ENCODE assay signal across 1 cellular context in the genomic region with DNA sequence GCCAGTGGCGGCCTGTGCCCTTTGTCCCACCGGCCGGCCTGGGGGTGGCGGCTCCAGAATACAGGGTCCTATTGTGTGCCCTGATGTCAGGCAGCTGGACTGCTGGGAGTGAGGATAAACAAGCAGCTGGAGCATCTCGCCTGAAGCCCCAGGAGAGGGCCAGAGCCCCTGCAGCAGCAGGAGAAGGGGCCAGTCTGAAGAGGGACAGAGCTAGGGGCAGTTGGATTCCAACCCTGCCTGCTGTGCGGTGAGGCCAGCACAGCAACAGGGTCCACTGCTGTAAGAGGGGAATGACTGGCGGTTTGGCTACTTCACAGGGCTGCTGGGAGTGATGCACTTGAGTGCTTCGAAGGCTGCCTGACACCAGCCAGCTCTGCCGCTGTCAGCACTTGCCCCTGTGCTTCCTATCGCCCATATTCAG.
TF ChIP-seq lines count a peak whose summit lies in the region.

No MANE protein-coding gene starts in this region.

TF ChIP-seq in HepG2, 621 proteins besides CTCF, POLR2A, EP300 and RAD21 (continued from another document and continues in another):
- TF ChIP-seq, protein P1, sequence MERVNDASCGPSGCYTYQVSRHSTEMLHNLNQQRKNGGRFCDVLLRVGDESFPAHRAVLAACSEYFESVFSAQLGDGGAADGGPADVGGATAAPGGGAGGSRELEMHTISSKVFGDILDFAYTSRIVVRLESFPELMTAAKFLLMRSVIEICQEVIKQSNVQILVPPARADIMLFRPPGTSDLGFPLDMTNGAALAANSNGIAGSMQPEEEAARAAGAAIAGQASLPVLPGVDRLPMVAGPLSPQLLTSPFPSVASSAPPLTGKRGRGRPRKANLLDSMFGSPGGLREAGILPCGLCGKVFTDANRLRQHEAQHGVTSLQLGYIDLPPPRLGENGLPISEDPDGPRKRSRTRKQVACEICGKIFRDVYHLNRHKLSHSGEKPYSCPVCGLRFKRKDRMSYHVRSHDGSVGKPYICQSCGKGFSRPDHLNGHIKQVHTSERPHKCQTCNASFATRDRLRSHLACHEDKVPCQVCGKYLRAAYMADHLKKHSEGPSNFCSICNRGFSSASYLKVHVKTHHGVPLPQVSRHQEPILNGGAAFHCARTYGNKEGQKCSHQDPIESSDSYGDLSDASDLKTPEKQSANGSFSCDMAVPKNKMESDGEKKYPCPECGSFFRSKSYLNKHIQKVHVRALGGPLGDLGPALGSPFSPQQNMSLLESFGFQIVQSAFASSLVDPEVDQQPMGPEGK (CRISPR knock-in tag; IDR thresholded peaks at IDR 0.05), result 0 out of 2 replicates have a peak, but pooled peaks have one; percentile 14
- TF ChIP-seq HNRNPK (IDR thresholded peaks at IDR 0.05; ENCODE audit: low read depth, low read length, poor library complexity, severe bottlenecking), result no peak
- TF ChIP-seq ZNF180 (CRISPR knock-in tag; IDR thresholded peaks at IDR 0.05; ENCODE audit: borderline replicate concordance, low read depth), result no peak
- TF ChIP-seq PTBP1 (IDR thresholded peaks at IDR 0.05; ENCODE audit: low read depth, low read length, poor library complexity, severe bottlenecking), result no peak
- no peak for TF ChIP-seq CBX1 (IDR thresholded peaks at IDR 0.05; ENCODE audit: low read depth)
- TF ChIP-seq POLR2G (IDR thresholded peaks at IDR 0.05; ENCODE audit: low read depth, low read length), result 0 out of 2 replicates have a peak, but pooled peaks have one; percentile 27
- TF ChIP-seq ATAD3A (CRISPR knock-in tag; IDR thresholded peaks at IDR 0.05), result no peak
- TF ChIP-seq ZNF451 (CRISPR knock-in tag; IDR thresholded peaks at IDR 0.05), result no peak
- no peak for TF ChIP-seq KDM5B (CRISPR knock-in tag; IDR thresholded peaks at IDR 0.05; ENCODE audit: borderline replicate concordance)
- TF ChIP-seq, protein P2, sequence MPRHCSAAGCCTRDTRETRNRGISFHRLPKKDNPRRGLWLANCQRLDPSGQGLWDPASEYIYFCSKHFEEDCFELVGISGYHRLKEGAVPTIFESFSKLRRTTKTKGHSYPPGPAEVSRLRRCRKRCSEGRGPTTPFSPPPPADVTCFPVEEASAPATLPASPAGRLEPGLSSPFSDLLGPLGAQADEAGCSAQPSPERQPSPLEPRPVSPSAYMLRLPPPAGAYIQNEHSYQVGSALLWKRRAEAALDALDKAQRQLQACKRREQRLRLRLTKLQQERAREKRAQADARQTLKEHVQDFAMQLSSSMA (CRISPR knock-in tag; IDR thresholded peaks at IDR 0.05), result no peak
- TF ChIP-seq ZNF329 (CRISPR knock-in tag; IDR thresholded peaks at IDR 0.05; ENCODE audit: low read depth), result no peak
- TF ChIP-seq NKX3-1 (CRISPR knock-in tag; IDR thresholded peaks at IDR 0.05), result no peak
- TF ChIP-seq ZNF567 (CRISPR knock-in tag; IDR thresholded peaks at IDR 0.05; ENCODE audit: borderline replicate concordance), result no peak
- TF ChIP-seq ZNF3 (CRISPR knock-in tag; IDR thresholded peaks at IDR 0.05), result no peak
- TF ChIP-seq NFATC3 (CRISPR knock-in tag; IDR thresholded peaks at IDR 0.05), result no peak
- no peak for TF ChIP-seq ZNF496 (CRISPR knock-in tag; IDR thresholded peaks at IDR 0.05; ENCODE audit: insufficient replicate concordance)
- TF ChIP-seq MYC (CRISPR knock-in tag; IDR thresholded peaks at IDR 0.05; ENCODE audit: borderline replicate concordance), result no peak
- TF ChIP-seq, protein P3, sequence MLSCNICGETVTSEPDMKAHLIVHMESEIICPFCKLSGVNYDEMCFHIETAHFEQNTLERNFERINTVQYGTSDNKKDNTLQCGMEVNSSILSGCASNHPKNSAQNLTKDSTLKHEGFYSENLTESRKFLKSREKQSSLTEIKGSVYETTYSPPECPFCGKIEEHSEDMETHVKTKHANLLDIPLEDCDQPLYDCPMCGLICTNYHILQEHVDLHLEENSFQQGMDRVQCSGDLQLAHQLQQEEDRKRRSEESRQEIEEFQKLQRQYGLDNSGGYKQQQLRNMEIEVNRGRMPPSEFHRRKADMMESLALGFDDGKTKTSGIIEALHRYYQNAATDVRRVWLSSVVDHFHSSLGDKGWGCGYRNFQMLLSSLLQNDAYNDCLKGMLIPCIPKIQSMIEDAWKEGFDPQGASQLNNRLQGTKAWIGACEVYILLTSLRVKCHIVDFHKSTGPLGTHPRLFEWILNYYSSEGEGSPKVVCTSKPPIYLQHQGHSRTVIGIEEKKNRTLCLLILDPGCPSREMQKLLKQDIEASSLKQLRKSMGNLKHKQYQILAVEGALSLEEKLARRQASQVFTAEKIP (CRISPR knock-in tag; IDR thresholded peaks at IDR 0.05; ENCODE audit: borderline replicate concordance), result no peak
- no peak for TF ChIP-seq ZNF143 (CRISPR knock-in tag; IDR thresholded peaks at IDR 0.05)
- TF ChIP-seq ZNF550 (CRISPR knock-in tag; IDR thresholded peaks at IDR 0.05; ENCODE audit: borderline replicate concordance), result no peak
- no peak for TF ChIP-seq ZNF629 (CRISPR knock-in tag; conservative IDR thresholded peaks at IDR 0.05)
- TF ChIP-seq XRCC5 (optimal IDR thresholded peaks at IDR 0.05; ENCODE audit: low read length), result peak; percentile 83
- TF ChIP-seq HNF4A (CRISPR knock-in tag; IDR thresholded peaks at IDR 0.05), result peak; percentile 45; the same call in 1 of the 2 replicates
- no peak for TF ChIP-seq MIER3 (CRISPR knock-in tag; IDR thresholded peaks at IDR 0.05; ENCODE audit: borderline replicate concordance)
- TF ChIP-seq ZMYM4 (CRISPR knock-in tag; IDR thresholded peaks at IDR 0.05), result peak; percentile 45; the same call in 1 of the 2 replicates
- TF ChIP-seq, protein P4, sequence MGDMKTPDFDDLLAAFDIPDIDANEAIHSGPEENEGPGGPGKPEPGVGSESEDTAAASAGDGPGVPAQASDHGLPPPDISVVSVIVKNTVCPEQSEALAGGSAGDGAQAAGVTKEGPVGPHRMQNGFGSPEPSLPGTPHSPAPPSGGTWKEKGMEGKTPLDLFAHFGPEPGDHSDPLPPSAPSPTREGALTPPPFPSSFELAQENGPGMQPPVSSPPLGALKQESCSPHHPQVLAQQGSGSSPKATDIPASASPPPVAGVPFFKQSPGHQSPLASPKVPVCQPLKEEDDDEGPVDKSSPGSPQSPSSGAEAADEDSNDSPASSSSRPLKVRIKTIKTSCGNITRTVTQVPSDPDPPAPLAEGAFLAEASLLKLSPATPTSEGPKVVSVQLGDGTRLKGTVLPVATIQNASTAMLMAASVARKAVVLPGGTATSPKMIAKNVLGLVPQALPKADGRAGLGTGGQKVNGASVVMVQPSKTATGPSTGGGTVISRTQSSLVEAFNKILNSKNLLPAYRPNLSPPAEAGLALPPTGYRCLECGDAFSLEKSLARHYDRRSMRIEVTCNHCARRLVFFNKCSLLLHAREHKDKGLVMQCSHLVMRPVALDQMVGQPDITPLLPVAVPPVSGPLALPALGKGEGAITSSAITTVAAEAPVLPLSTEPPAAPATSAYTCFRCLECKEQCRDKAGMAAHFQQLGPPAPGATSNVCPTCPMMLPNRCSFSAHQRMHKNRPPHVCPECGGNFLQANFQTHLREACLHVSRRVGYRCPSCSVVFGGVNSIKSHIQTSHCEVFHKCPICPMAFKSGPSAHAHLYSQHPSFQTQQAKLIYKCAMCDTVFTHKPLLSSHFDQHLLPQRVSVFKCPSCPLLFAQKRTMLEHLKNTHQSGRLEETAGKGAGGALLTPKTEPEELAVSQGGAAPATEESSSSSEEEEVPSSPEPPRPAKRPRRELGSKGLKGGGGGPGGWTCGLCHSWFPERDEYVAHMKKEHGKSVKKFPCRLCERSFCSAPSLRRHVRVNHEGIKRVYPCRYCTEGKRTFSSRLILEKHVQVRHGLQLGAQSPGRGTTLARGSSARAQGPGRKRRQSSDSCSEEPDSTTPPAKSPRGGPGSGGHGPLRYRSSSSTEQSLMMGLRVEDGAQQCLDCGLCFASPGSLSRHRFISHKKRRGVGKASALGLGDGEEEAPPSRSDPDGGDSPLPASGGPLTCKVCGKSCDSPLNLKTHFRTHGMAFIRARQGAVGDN (CRISPR knock-in tag; IDR thresholded peaks at IDR 0.05), result peak; percentile 64
- TF ChIP-seq, protein P5, sequence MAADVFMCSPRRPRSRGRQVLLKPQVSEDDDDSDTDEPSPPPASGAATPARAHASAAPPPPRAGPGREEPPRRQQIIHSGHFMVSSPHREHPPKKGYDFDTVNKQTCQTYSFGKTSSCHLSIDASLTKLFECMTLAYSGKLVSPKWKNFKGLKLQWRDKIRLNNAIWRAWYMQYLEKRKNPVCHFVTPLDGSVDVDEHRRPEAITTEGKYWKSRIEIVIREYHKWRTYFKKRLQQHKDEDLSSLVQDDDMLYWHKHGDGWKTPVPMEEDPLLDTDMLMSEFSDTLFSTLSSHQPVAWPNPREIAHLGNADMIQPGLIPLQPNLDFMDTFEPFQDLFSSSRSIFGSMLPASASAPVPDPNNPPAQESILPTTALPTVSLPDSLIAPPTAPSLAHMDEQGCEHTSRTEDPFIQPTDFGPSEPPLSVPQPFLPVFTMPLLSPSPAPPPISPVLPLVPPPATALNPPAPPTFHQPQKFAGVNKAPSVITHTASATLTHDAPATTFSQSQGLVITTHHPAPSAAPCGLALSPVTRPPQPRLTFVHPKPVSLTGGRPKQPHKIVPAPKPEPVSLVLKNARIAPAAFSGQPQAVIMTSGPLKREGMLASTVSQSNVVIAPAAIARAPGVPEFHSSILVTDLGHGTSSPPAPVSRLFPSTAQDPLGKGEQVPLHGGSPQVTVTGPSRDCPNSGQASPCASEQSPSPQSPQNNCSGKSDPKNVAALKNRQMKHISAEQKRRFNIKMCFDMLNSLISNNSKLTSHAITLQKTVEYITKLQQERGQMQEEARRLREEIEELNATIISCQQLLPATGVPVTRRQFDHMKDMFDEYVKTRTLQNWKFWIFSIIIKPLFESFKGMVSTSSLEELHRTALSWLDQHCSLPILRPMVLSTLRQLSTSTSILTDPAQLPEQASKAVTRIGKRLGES (CRISPR knock-in tag; IDR thresholded peaks at IDR 0.05; ENCODE audit: borderline replicate concordance), result no peak
- TF ChIP-seq ZNF260 (CRISPR knock-in tag; IDR thresholded peaks at IDR 0.05; ENCODE audit: borderline replicate concordance, low read depth), result no peak
- no peak for TF ChIP-seq ZBTB21 (CRISPR knock-in tag; IDR thresholded peaks at IDR 0.05)
- no peak for TF ChIP-seq HOXA9 (CRISPR knock-in tag; IDR thresholded peaks at IDR 0.05; ENCODE audit: borderline replicate concordance)
- TF ChIP-seq, protein P6, sequence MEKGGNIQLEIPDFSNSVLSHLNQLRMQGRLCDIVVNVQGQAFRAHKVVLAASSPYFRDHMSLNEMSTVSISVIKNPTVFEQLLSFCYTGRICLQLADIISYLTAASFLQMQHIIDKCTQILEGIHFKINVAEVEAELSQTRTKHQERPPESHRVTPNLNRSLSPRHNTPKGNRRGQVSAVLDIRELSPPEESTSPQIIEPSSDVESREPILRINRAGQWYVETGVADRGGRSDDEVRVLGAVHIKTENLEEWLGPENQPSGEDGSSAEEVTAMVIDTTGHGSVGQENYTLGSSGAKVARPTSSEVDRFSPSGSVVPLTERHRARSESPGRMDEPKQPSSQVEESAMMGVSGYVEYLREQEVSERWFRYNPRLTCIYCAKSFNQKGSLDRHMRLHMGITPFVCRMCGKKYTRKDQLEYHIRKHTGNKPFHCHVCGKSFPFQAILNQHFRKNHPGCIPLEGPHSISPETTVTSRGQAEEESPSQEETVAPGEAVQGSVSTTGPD (CRISPR knock-in tag; IDR thresholded peaks at IDR 0.05), result no peak
- TF ChIP-seq AGO2 (optimal IDR thresholded peaks at IDR 0.05; ENCODE audit: low read depth, low read length), result no peak
- TF ChIP-seq, protein P7, sequence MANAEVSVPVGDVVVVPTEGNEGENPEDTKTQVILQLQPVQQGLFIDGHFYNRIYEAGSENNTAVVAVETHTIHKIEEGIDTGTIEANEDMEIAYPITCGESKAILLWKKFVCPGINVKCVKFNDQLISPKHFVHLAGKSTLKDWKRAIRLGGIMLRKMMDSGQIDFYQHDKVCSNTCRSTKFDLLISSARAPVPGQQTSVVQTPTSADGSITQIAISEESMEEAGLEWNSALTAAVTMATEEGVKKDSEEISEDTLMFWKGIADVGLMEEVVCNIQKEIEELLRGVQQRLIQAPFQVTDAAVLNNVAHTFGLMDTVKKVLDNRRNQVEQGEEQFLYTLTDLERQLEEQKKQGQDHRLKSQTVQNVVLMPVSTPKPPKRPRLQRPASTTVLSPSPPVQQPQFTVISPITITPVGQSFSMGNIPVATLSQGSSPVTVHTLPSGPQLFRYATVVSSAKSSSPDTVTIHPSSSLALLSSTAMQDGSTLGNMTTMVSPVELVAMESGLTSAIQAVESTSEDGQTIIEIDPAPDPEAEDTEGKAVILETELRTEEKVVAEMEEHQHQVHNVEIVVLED (CRISPR knock-in tag; IDR thresholded peaks at IDR 0.05; ENCODE audit: borderline replicate concordance), result no peak
- TF ChIP-seq ZSCAN12 (CRISPR knock-in tag; IDR thresholded peaks at IDR 0.05), result no peak
- no peak for TF ChIP-seq SMAD1 (CRISPR knock-in tag; IDR thresholded peaks at IDR 0.05; ENCODE audit: borderline replicate concordance, low read depth)
- TF ChIP-seq ZNF34 (CRISPR knock-in tag; IDR thresholded peaks at IDR 0.05; ENCODE audit: borderline replicate concordance), result no peak
- TF ChIP-seq PPARG (CRISPR knock-in tag; conservative IDR thresholded peaks at IDR 0.05), result peak; percentile 99
- TF ChIP-seq, protein P8, sequence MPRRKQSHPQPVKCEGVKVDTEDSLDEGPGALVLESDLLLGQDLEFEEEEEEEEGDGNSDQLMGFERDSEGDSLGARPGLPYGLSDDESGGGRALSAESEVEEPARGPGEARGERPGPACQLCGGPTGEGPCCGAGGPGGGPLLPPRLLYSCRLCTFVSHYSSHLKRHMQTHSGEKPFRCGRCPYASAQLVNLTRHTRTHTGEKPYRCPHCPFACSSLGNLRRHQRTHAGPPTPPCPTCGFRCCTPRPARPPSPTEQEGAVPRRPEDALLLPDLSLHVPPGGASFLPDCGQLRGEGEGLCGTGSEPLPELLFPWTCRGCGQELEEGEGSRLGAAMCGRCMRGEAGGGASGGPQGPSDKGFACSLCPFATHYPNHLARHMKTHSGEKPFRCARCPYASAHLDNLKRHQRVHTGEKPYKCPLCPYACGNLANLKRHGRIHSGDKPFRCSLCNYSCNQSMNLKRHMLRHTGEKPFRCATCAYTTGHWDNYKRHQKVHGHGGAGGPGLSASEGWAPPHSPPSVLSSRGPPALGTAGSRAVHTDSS (CRISPR knock-in tag; conservative IDR thresholded peaks at IDR 0.05), result no peak
- no peak for TF ChIP-seq POLR2AphosphoS5 (IDR thresholded peaks at IDR 0.05; ENCODE audit: low read depth, low read length)
- TF ChIP-seq ZNF607 (CRISPR knock-in tag; IDR thresholded peaks at IDR 0.05; ENCODE audit: borderline replicate concordance), result no peak
- no peak for TF ChIP-seq NFE2L1 (CRISPR knock-in tag; IDR thresholded peaks at IDR 0.05; ENCODE audit: borderline replicate concordance)
- no peak for TF ChIP-seq ZNF136 (CRISPR knock-in tag; IDR thresholded peaks at IDR 0.05; ENCODE audit: low read depth)
- TF ChIP-seq, protein P9, sequence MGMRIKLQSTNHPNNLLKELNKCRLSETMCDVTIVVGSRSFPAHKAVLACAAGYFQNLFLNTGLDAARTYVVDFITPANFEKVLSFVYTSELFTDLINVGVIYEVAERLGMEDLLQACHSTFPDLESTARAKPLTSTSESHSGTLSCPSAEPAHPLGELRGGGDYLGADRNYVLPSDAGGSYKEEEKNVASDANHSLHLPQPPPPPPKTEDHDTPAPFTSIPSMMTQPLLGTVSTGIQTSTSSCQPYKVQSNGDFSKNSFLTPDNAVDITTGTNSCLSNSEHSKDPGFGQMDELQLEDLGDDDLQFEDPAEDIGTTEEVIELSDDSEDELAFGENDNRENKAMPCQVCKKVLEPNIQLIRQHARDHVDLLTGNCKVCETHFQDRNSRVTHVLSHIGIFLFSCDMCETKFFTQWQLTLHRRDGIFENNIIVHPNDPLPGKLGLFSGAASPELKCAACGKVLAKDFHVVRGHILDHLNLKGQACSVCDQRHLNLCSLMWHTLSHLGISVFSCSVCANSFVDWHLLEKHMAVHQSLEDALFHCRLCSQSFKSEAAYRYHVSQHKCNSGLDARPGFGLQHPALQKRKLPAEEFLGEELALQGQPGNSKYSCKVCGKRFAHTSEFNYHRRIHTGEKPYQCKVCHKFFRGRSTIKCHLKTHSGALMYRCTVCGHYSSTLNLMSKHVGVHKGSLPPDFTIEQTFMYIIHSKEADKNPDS (CRISPR knock-in tag; IDR thresholded peaks at IDR 0.05), result no peak
- no peak for TF ChIP-seq ZC3H4 (CRISPR knock-in tag; IDR thresholded peaks at IDR 0.05; ENCODE audit: borderline replicate concordance)
- TF ChIP-seq ZNF772 (CRISPR knock-in tag; IDR thresholded peaks at IDR 0.05), result no peak
